ENCODE assay signal across 9 cellular contexts in genomic region chr11:3942160-3942955, GRCh38.
DNase-seq lines count a peak whose midpoint lies in the region; ATAC-seq and TF ChIP-seq lines count a peak whose summit lies in the region.
"Had no signal": no experiment of that assay in that cellular context is flagged by ENCODE, and none has a peak within 500 bp of the region (broad histone marks: within the 10 kb centered on the region; RNA-seq: fewer than 3 reads in every experiment).

No MANE protein-coding gene starts in this region.

- TF ChIP-seq CTCF in liver (IDR thresholded peaks at IDR 0.05; ENCODE audit: low read depth, low read length, missing input control): peak; percentile 65

- peak overlapping the region; percentile 16; the same call in 1 of the 2 replicates for H3K27ac ChIP-seq in ACC112 (ENCODE audit: low read depth, low read length)
- peak overlapping the region; percentile 64 to 77 for H3K27ac ChIP-seq in liver (ENCODE audit: low read depth in 1 of 2, low read length in 2 of 2)

- H3K36me3 ChIP-seq in ACC112 (ENCODE audit: insufficient read depth, low read length) (no peaks in the 10 kb centered on the region), liver (ENCODE audit: control insufficient read depth in 4 of 4, insufficient read depth in 3 of 4, low read depth in 1 of 4, low read length in 3 of 4) (no peaks in the 10 kb centered on the region)

- peak overlapping the region; percentile 73 for H3K4me3 Mint-ChIP-seq in T-helper 17 cell

- H3K36me3 Mint-ChIP-seq in T-helper 17 cell (ENCODE audit: low read depth): peaks cover 2% of the 10 kb centered on the region

- peak; percentile 87 to 89 for TF ChIP-seq RAD21 in liver (IDR thresholded peaks at IDR 0.05)

- H3K4me1 Mint-ChIP-seq in T-helper 17 cell: peaks cover 74% of the 10 kb centered on the region

- H3K27ac Mint-ChIP-seq in T-helper 17 cell: peak overlapping the region; percentile 92

- no peak overlapping the region for H2AFZ ChIP-seq in ACC112 (ENCODE audit: low read length, unreplicated experiment)

- H3K4me1 ChIP-seq in ACC112 (ENCODE audit: control insufficient read depth, insufficient read depth, low read length, unreplicated experiment) (peaks cover 47% of the 10 kb centered on the region), liver (ENCODE audit: control insufficient read depth in 4 of 4, insufficient read depth in 4 of 4, low read length in 3 of 4) (peaks cover 6 to 22% (median 16%) of the 10 kb centered on the region in 4 donors)

- no peaks in the 10 kb centered on the region for H3K9me3 ChIP-seq in T-helper 17 cell (ENCODE audit: control insufficient read depth, low read length, poor library complexity, severe bottlenecking)
- no peaks in the 10 kb centered on the region for H3K9me3 ChIP-seq in liver (ENCODE audit: control insufficient read depth in 4 of 4, low read length in 3 of 4)

- H3K27me3 Mint-ChIP-seq in T-helper 17 cell: no peaks in the 10 kb centered on the region

- H3K4me3 ChIP-seq in ACC112 (ENCODE audit: low read depth, low read length) (no peak overlapping the region), liver (ENCODE audit: low read depth in 1 of 3, low read length in 3 of 3) (no peak overlapping the region)

- H3K9ac ChIP-seq in liver (ENCODE audit: low read depth in 1 of 2, low read length in 2 of 2): peak overlapping the region in 1 of 2 donors; percentile 61

- H3K27me3 ChIP-seq in ACC112 (ENCODE audit: insufficient read depth, low read length) (no peaks in the 10 kb centered on the region), liver (ENCODE audit: control insufficient read depth in 4 of 4, insufficient read depth in 4 of 4, low read length in 3 of 4) (no peaks in the 10 kb centered on the region)

- ATAC-seq in GM18907 (IDR thresholded peaks at IDR 0.05; ENCODE audit: unreplicated experiment) (peak; percentile 48), T-helper 17 cell (peak; percentile 57), GM21360 (IDR thresholded peaks at IDR 0.05; ENCODE audit: unreplicated experiment) (no peak)

- H3K79me2 ChIP-seq in ACC112 (ENCODE audit: control insufficient read depth, insufficient read depth, low read length, unreplicated experiment): no peaks in the 10 kb centered on the region

- 46% methylated on average over 3 of the region's 3 CpGs for WGBS in liver

- DNase-seq in T-helper 17 cell (no peak), NCI-H524 treated with DMSO at 0.1 percent for 48 hours (lab: John Stamatoyannopoulos, UW) (no peak), superior temporal gyrus (ENCODE audit: extremely low spot score) (no peak), NCI-H2107 treated with DMSO at 0.1 percent for 48 hours (lab: John Stamatoyannopoulos, UW; ENCODE audit: unreplicated experiment) (no peak)
- DNase-seq: stimulated activated CD4-positive, alpha-beta T cell treated with anti-CD3 and anti-CD28 coated beads, Interleukin-4, amount 100 ng/mL, for 1 hour had no signal

TF ChIP-seq in liver, 16 proteins besides CTCF, POLR2A, EP300 and RAD21:
- peak; percentile 12 for TF ChIP-seq YY1 (IDR thresholded peaks at IDR 0.05)
- TF ChIP-seq FOXA2 (IDR thresholded peaks at IDR 0.05): peak; percentile 82
- TF ChIP-seq JUND (IDR thresholded peaks at IDR 0.05): no peak
- peak; percentile 66 to 68 for TF ChIP-seq HNF4A (conservative IDR thresholded peaks at IDR 0.05)
- TF ChIP-seq FOXA1 (IDR thresholded peaks at IDR 0.05): peak; percentile 52
- peak; percentile 6 for TF ChIP-seq MAX (IDR thresholded peaks at IDR 0.05)
- peak; percentile 14 for TF ChIP-seq REST (IDR thresholded peaks at IDR 0.05)
- TF ChIP-seq ZBTB33 (IDR thresholded peaks at IDR 0.05): no peak
- no peak for TF ChIP-seq HNF4G (IDR thresholded peaks at IDR 0.05)
- no peak for TF ChIP-seq TAF1 (conservative IDR thresholded peaks at IDR 0.05)
- no peak for TF ChIP-seq EGR1 (IDR thresholded peaks at IDR 0.05; ENCODE audit: low read depth in 2 of 2)
- no peak for TF ChIP-seq ATF3 (IDR thresholded peaks at IDR 0.05)
- no peak for TF ChIP-seq GABPA (IDR thresholded peaks at IDR 0.05 in 1 of 2, conservative IDR thresholded peaks at IDR 0.05 in 1 of 2)
- no peak for TF ChIP-seq NR2F2 (IDR thresholded peaks at IDR 0.05)
- TF ChIP-seq SP1 (IDR thresholded peaks at IDR 0.05): peak; percentile 60
- TF ChIP-seq RXRA (IDR thresholded peaks at IDR 0.05): peak; percentile 63 to 65
